Comparison of ENCODE assay signal across 7 cellular contexts in the genomic region with DNA sequence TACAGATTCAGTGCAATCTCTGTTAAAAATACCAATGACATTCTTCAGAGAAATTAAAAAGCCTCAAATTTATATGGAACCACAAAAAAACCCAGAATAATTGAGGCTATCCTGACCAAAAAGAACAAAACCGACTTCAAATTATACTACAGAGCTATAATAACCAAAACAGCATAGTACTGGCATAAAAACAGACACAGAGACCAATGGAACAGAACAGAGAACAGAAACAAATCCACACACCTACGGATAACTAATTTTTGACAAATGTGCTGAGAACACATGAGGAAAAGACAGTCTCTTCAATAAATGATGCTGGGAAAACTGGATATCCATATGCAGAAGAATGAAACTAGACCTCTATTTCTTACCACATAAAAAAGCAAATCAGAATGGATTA. TPM values are rescaled to one million over a fixed set of nuclear protein-coding genes. Genes with fewer than 3 reads are reported as not detected.
DNase-seq lines count a peak whose midpoint lies in the region; ATAC-seq and TF ChIP-seq lines count a peak whose summit lies in the region.
"Not testable (repeated sequence)": the region's sequence is repeated elsewhere in the genome, so short reads cannot be mapped to it uniquely, and the experiment has no call there.

No MANE protein-coding gene starts in this region.

- CTCF ChIA-PET in CD4-positive, alpha-beta T cell (lab: Charles Lee) = not testable (repeated sequence)

- H3K27me3 ChIP-seq in CD4-positive, alpha-beta T cell (ENCODE audit: control insufficient read depth, insufficient read depth, low read length) = not testable (repeated sequence)

- POLR2A ChIA-PET in CD4-positive, alpha-beta T cell (lab: Charles Lee); activated naive CD8-positive, alpha-beta T cell treated with anti-CD3 and anti-CD28 coated beads, Interleukin-2, amount 10 ng/mL, durations not matched to agents 7 days and 5 days (lab: Charles Lee): not testable (repeated sequence)

- H3K36me3 Mint-ChIP-seq in CD4-positive, alpha-beta T cell (ENCODE audit: low read depth) = peaks cover 37% of the 10 kb centered on the region
- not testable (repeated sequence) for H3K36me3 Mint-ChIP-seq in IgD-negative memory B cell; activated T-cell treated with anti-CD3 and anti-CD28 coated beads, Interleukin-2, amount 50 U/mL, for 4 hours (ENCODE audit: insufficient read depth); activated naive CD8-positive, alpha-beta T cell treated with anti-CD3 and anti-CD28 coated beads, Interleukin-2, amount 10 ng/mL, durations not matched to agents 7 days and 5 days
- H3K36me3 Mint-ChIP-seq in immature natural killer cell = peaks cover 13 to 26% (median 24%) of the 10 kb centered on the region in 3 donors
- peaks cover 45% of the 10 kb centered on the region for H3K36me3 Mint-ChIP-seq in natural killer cell
- H3K36me3 Mint-ChIP-seq in osteocyte (ENCODE audit: unreplicated experiment) = peaks cover 18% of the 10 kb centered on the region

- not testable (repeated sequence) for ATAC-seq in CD4-positive, alpha-beta T cell (ENCODE audit: poor library complexity); activated T-cell treated with anti-CD3 and anti-CD28 coated beads, Interleukin-2, amount 50 U/mL, for 4 hours; activated naive CD8-positive, alpha-beta T cell treated with anti-CD3 and anti-CD28 coated beads, Interleukin-2, amount 10 ng/mL, durations not matched to agents 7 days and 5 days (ENCODE audit: low read depth); natural killer cell

- H3K27ac ChIP-seq in CD4-positive, alpha-beta T cell (ENCODE audit: low read depth, low read length) = not testable (repeated sequence)

- intact Hi-C loops in CD4-positive, alpha-beta T cell (cut with DNase I, micrococcal nuclease) = loop anchor here in 1 of 2 experiments (2.0 kb wide), 1 partner anchor 13 kb away; no protein-coding TSS in a partner anchor
- intact Hi-C loops in natural killer cell (cut with micrococcal nuclease) = not testable (repeated sequence)

- peak overlapping the region; percentile 80 for H3K4me3 Mint-ChIP-seq in CD4-positive, alpha-beta T cell
- H3K4me3 Mint-ChIP-seq in IgD-negative memory B cell (peak overlapping the region; percentile 47 to 81 (median 62)), immature natural killer cell (peak overlapping the region; percentile 46 to 71 (median 55)), natural killer cell (peak overlapping the region; percentile 59), osteocyte (ENCODE audit: unreplicated experiment) (peak overlapping the region; percentile 44)
- peak overlapping the region; percentile 22 for H3K4me3 Mint-ChIP-seq in activated T-cell treated with anti-CD3 and anti-CD28 coated beads, Interleukin-2, amount 50 U/mL, for 4 hours
- H3K4me3 Mint-ChIP-seq in activated naive CD8-positive, alpha-beta T cell treated with anti-CD3 and anti-CD28 coated beads, Interleukin-2, amount 10 ng/mL, durations not matched to agents 7 days and 5 days = peak overlapping the region; percentile 47

- H3K9me3 Mint-ChIP-seq in CD4-positive, alpha-beta T cell = peaks cover 30% of the 10 kb centered on the region
- H3K9me3 Mint-ChIP-seq in IgD-negative memory B cell (peaks cover 32 to 38% (median 34%) of the 10 kb centered on the region in 3 donors), immature natural killer cell (peaks cover 23 to 55% (median 40%) of the 10 kb centered on the region in 6 donors), natural killer cell (peaks cover 9 to 13% of the 10 kb centered on the region in 2 donors), osteocyte (ENCODE audit: unreplicated experiment) (peaks cover 47% of the 10 kb centered on the region)
- H3K9me3 Mint-ChIP-seq in activated T-cell treated with anti-CD3 and anti-CD28 coated beads, Interleukin-2, amount 50 U/mL, for 4 hours = peaks cover 45% of the 10 kb centered on the region
- H3K9me3 Mint-ChIP-seq in activated naive CD8-positive, alpha-beta T cell treated with anti-CD3 and anti-CD28 coated beads, Interleukin-2, amount 10 ng/mL, durations not matched to agents 7 days and 5 days = peaks cover 29% of the 10 kb centered on the region

- H3K9me3 ChIP-seq in CD4-positive, alpha-beta T cell (ENCODE audit: control insufficient read depth, low read length) = peaks cover 27% of the 10 kb centered on the region

- not testable (repeated sequence) for H3K27ac Mint-ChIP-seq in CD4-positive, alpha-beta T cell; IgD-negative memory B cell; activated naive CD8-positive, alpha-beta T cell treated with anti-CD3 and anti-CD28 coated beads, Interleukin-2, amount 10 ng/mL, durations not matched to agents 7 days and 5 days; immature natural killer cell; natural killer cell
- H3K27ac Mint-ChIP-seq in osteocyte (ENCODE audit: unreplicated experiment) = peak overlapping the region; percentile 54

- peaks cover 15% of the 10 kb centered on the region for H3K4me1 Mint-ChIP-seq in CD4-positive, alpha-beta T cell (ENCODE audit: low read depth)
- H3K4me1 Mint-ChIP-seq in IgD-negative memory B cell (peaks cover 5 to 11% (median 7%) of the 10 kb centered on the region in 3 donors), immature natural killer cell (peaks cover 12 to 18% of the 10 kb centered on the region in 2 donors), natural killer cell (peaks cover 9 to 14% of the 10 kb centered on the region in 2 donors), osteocyte (ENCODE audit: unreplicated experiment) (peaks cover 13% of the 10 kb centered on the region)
- H3K4me1 Mint-ChIP-seq in activated T-cell treated with anti-CD3 and anti-CD28 coated beads, Interleukin-2, amount 50 U/mL, for 4 hours (ENCODE audit: low read depth); activated naive CD8-positive, alpha-beta T cell treated with anti-CD3 and anti-CD28 coated beads, Interleukin-2, amount 10 ng/mL, durations not matched to agents 7 days and 5 days: not testable (repeated sequence)

- H3K27me3 Mint-ChIP-seq in CD4-positive, alpha-beta T cell = peaks cover 36% of the 10 kb centered on the region
- not testable (repeated sequence) for H3K27me3 Mint-ChIP-seq in IgD-negative memory B cell
- H3K27me3 Mint-ChIP-seq in activated T-cell treated with anti-CD3 and anti-CD28 coated beads, Interleukin-2, amount 50 U/mL, for 4 hours (ENCODE audit: low read depth) = peaks cover 21% of the 10 kb centered on the region
- peaks cover 11% of the 10 kb centered on the region for H3K27me3 Mint-ChIP-seq in activated naive CD8-positive, alpha-beta T cell treated with anti-CD3 and anti-CD28 coated beads, Interleukin-2, amount 10 ng/mL, durations not matched to agents 7 days and 5 days
- H3K27me3 Mint-ChIP-seq in immature natural killer cell (ENCODE audit: low read depth in 3 of 3) (peaks cover 16% of the 10 kb centered on the region in 3 donors), natural killer cell (ENCODE audit: low read depth in 2 of 2) (peaks cover 45 to 52% of the 10 kb centered on the region in 2 donors), osteocyte (ENCODE audit: unreplicated experiment) (peaks cover 40% of the 10 kb centered on the region)

- DNase-seq in CD4-positive, alpha-beta T cell; activated T-cell treated with anti-CD3 and anti-CD28 coated beads, Interleukin-2, amount 50 U/mL, for 4 hours; activated naive CD8-positive, alpha-beta T cell treated with anti-CD3 and anti-CD28 coated beads, Interleukin-2, amount 10 ng/mL, durations not matched to agents 7 days and 5 days; immature natural killer cell; natural killer cell; osteocyte (ENCODE audit: extremely low spot score, unreplicated experiment): not testable (repeated sequence)

- TF ChIP-seq CTCF in CD4-positive, alpha-beta T cell (IDR thresholded peaks at IDR 0.05); natural killer cell (IDR thresholded peaks at IDR 0.05); osteocyte (IDR thresholded peaks at IDR 0.05): not testable (repeated sequence)

RNA-seq across cellular contexts. Expression of a gene that starts 1.2 kb away (rescaled TPM):
- total RNA-seq in CD4-positive, alpha-beta T cell = under 1 TPM; 0.34 to 0.41 TPM
- polyA plus RNA-seq in IgD-negative memory B cell (0.98 TPM), immature natural killer cell (1 to 10 TPM in 1 of 3 donors, under 1 TPM in 1, not detected in 1; 0.67 to 3.0 TPM)
- total RNA-seq in activated T-cell treated with anti-CD3 and anti-CD28 coated beads, Interleukin-2, amount 50 U/mL, for 4 hours = under 1 TPM; 0.28 to 0.95 (median 0.63) TPM
- 1 to 10 TPM; 2.9 to 3.7 TPM for total RNA-seq in activated naive CD8-positive, alpha-beta T cell treated with anti-CD3 and anti-CD28 coated beads, Interleukin-2, amount 10 ng/mL, durations not matched to agents 7 days and 5 days
- total RNA-seq in natural killer cell (1 to 10 TPM; 1.9 to 2.7 (median 2.2) TPM), osteocyte (9.2 and 11.4 TPM in 2 replicates)

RNA-seq across cellular contexts. Expression of a gene that starts 14.7 kb away (rescaled TPM):
- 1 to 10 TPM; 4.0 to 4.6 TPM for total RNA-seq in CD4-positive, alpha-beta T cell
- polyA plus RNA-seq in IgD-negative memory B cell = 10.7 TPM
- total RNA-seq in activated T-cell treated with anti-CD3 and anti-CD28 coated beads, Interleukin-2, amount 50 U/mL, for 4 hours = 1 to 10 TPM; 5.4 to 7.2 (median 5.7) TPM
- 10 to 100 TPM; 21.0 to 22.4 TPM for total RNA-seq in activated naive CD8-positive, alpha-beta T cell treated with anti-CD3 and anti-CD28 coated beads, Interleukin-2, amount 10 ng/mL, durations not matched to agents 7 days and 5 days
- 10 to 100 TPM in 1 of 3 donors, 1 to 10 TPM in 2; 6.5 to 15.9 (median 7.7) TPM for polyA plus RNA-seq in immature natural killer cell
- total RNA-seq in natural killer cell = 10 to 100 TPM; 10.6 to 24.3 (median 14.5) TPM
- total RNA-seq in osteocyte = 19.9 and 20.6 TPM in 2 replicates

RNA-seq across cellular contexts. Expression of a gene that starts 34.2 kb away (rescaled TPM):
- 1 to 10 TPM; 3.5 to 4.0 TPM for total RNA-seq in CD4-positive, alpha-beta T cell
- polyA plus RNA-seq in IgD-negative memory B cell (2.3 TPM), immature natural killer cell (1 to 10 TPM; 2.1 to 3.0 (median 2.6) TPM)
- 1 to 10 TPM; 2.4 to 4.2 (median 3.7) TPM for total RNA-seq in activated T-cell treated with anti-CD3 and anti-CD28 coated beads, Interleukin-2, amount 50 U/mL, for 4 hours
- 10 to 100 TPM; 12.3 to 12.9 TPM for total RNA-seq in activated naive CD8-positive, alpha-beta T cell treated with anti-CD3 and anti-CD28 coated beads, Interleukin-2, amount 10 ng/mL, durations not matched to agents 7 days and 5 days
- total RNA-seq in natural killer cell (1 to 10 TPM; 5.1 to 8.5 (median 6.5) TPM), osteocyte (8.1 and 8.9 TPM in 2 replicates)

RNA-seq across cellular contexts. Expression of a gene that starts 53.0 kb away (rescaled TPM):
- total RNA-seq in CD4-positive, alpha-beta T cell = 1 to 10 TPM; 2.2 to 2.8 TPM
- polyA plus RNA-seq in IgD-negative memory B cell (4.7 TPM), immature natural killer cell (1 to 10 TPM; 1.7 to 2.8 (median 2.5) TPM)
- 1 to 10 TPM; 1.1 to 1.9 (median 1.8) TPM for total RNA-seq in activated T-cell treated with anti-CD3 and anti-CD28 coated beads, Interleukin-2, amount 50 U/mL, for 4 hours
- total RNA-seq in activated naive CD8-positive, alpha-beta T cell treated with anti-CD3 and anti-CD28 coated beads, Interleukin-2, amount 10 ng/mL, durations not matched to agents 7 days and 5 days = 1 to 10 TPM; 9.2 to 9.7 TPM
- total RNA-seq in natural killer cell (1 to 10 TPM; 2.3 to 6.3 (median 3.4) TPM), osteocyte (4.1 and 5.3 TPM in 2 replicates)

Comparison
In these comparisons a context has a peak if more than half of its experiments do, and no peak if none do; other contexts are left out.
1. H3K4me3 Mint-ChIP-seq: peak in every context shown above with its lines; median percentile 80 in CD4-positive, alpha-beta T cell; 62 in IgD-negative memory B cell; 59 in natural killer cell; 55 in immature natural killer cell; 47 in activated naive CD8-positive, alpha-beta T cell treated with anti-CD3 and anti-CD28 coated beads, Interleukin-2, amount 10 ng/mL, durations not matched to agents 7 days and 5 days; 44 in osteocyte; 22 in activated T-cell treated with anti-CD3 and anti-CD28 coated beads, Interleukin-2, amount 50 U/mL, for 4 hours.